ENCODE assay signal across 1 cellular context in genomic region chrX:121000589-121000988, GRCh38.
TF ChIP-seq lines count a peak whose summit lies in the region.

No MANE protein-coding gene starts in this region.

TF ChIP-seq in HepG2, 621 proteins besides CTCF, POLR2A, EP300 and RAD21:
- TF ChIP-seq REPIN1 (CRISPR knock-in tag; IDR thresholded peaks at IDR 0.05; ENCODE audit: borderline replicate concordance, low read depth) (no peak), SMC3 (IDR thresholded peaks at IDR 0.05; ENCODE audit: low read length) (peak; percentile 59), ARID5B (CRISPR knock-in tag; IDR thresholded peaks at IDR 0.05) (0 out of 2 replicates have a peak, but pooled peaks have one; percentile 11), SYNCRIP (IDR thresholded peaks at IDR 0.05; ENCODE audit: insufficient read depth, low read depth, low read length) (no peak), CEBPB (IDR thresholded peaks at IDR 0.05; ENCODE audit: borderline replicate concordance, low read depth, low read length) (peak; percentile 60; the same call in 1 of the 2 replicates), STAG1 (CRISPR knock-in tag; IDR thresholded peaks at IDR 0.05) (peak; percentile 72), CEBPG (CRISPR knock-in tag; IDR thresholded peaks at IDR 0.05) (peak; percentile 75)
